In genomic region chr2:61658841-61659780, GRCh38 we compare ENCODE assay signal across 8 cellular contexts.
A peak's percentile ranks its signal among the peaks of the same experiment; 100 is the strongest.
DNase-seq lines count a peak whose midpoint lies in the region; ATAC-seq, FAIRE-seq and TF ChIP-seq lines count a peak whose summit lies in the region.

No MANE protein-coding gene starts in this region.

- H3K27ac Mint-ChIP-seq in activated naive CD4-positive, alpha-beta T cell treated with anti-CD3 and anti-CD28 coated beads, Interleukin-2, amount 50 U/mL, for 72 hours: no peak overlapping the region
- H3K27ac Mint-ChIP-seq in activated naive CD4-positive, alpha-beta T cell treated with anti-CD3 and anti-CD28 coated beads, Interleukin-2, amount 10 ng/mL, durations not matched to agents 7 days and 5 days: no peak overlapping the region

- H3K4me1 ChIP-seq in GM12878 (ENCODE audit: control insufficient read depth, insufficient read depth, low read length): no peaks in the 10 kb centered on the region

- no peaks in the 10 kb centered on the region for H3K9me3 Mint-ChIP-seq in activated naive CD4-positive, alpha-beta T cell treated with anti-CD3 and anti-CD28 coated beads, Interleukin-2, amount 50 U/mL, for 72 hours
- no peaks in the 10 kb centered on the region for H3K9me3 Mint-ChIP-seq in activated naive CD4-positive, alpha-beta T cell treated with anti-CD3 and anti-CD28 coated beads, Interleukin-2, amount 10 ng/mL, durations not matched to agents 7 days and 5 days

- FAIRE-seq in GM12878 (lab: Jason Lieb, UNC): peak; percentile 93

- H3K4me1 Mint-ChIP-seq in activated naive CD4-positive, alpha-beta T cell treated with anti-CD3 and anti-CD28 coated beads, Interleukin-2, amount 10 ng/mL, durations not matched to agents 7 days and 5 days: peaks cover 3% of the 10 kb centered on the region

- no peak for DNase-seq in activated naive CD4-positive, alpha-beta T cell treated with anti-CD3 and anti-CD28 coated beads, Interleukin-2, amount 50 U/mL, for 72 hours (ENCODE audit: low spot score in 2 of 2)
- no peak for DNase-seq in activated naive CD4-positive, alpha-beta T cell treated with anti-CD3 and anti-CD28 coated beads, Interleukin-2, amount 10 ng/mL, durations not matched to agents 7 days and 5 days
- peak; percentile 10 to 67 (median 36) for DNase-seq in NCI-H1417 (lab: John Stamatoyannopoulos, UW)
- DNase-seq in GM12878 (ENCODE audit: low read depth, low spot score): peak; percentile 27
- peak; percentile 70 for DNase-seq in kidney tubule cell (ENCODE audit: low spot score)
- no peak for DNase-seq in stimulated activated CD4-positive, alpha-beta T cell treated with anti-CD3 and anti-CD28 coated beads, Interleukin-15, amount 100 ng/mL, for 24 hours

- no peak overlapping the region for H3K9ac ChIP-seq in GM12878 (ENCODE audit: control insufficient read depth, insufficient read depth, low read length)

- no peaks in the 10 kb centered on the region for H3K27me3 ChIP-seq in GM12878 (replicated peaks in 1 of 2; ENCODE audit: control insufficient read depth in 2 of 2, insufficient read depth in 2 of 2, low read length in 1 of 2)

- peak; percentile 89 for TF ChIP-seq RAD21 in GM12878 (IDR thresholded peaks at IDR 0.05; ENCODE audit: insufficient read depth, low read depth, low read length)

- H3K27ac ChIP-seq in GM12878 (ENCODE audit: control insufficient read depth, insufficient read depth): no peak overlapping the region

- intact Hi-C loops in GM12878 (cut with micrococcal nuclease; ENCODE audit: unreplicated experiment): loop anchor here (5.0 to 10.0 kb wide), 2 partner anchors 124 to 232 kb away; partner anchors contain the start of gene XPO1

- H3K36me3 ChIP-seq in GM12878 (ENCODE audit: control insufficient read depth in 2 of 2, insufficient read depth in 2 of 2, low read length in 1 of 2): no peaks in the 10 kb centered on the region

- H3K36me3 Mint-ChIP-seq in activated naive CD4-positive, alpha-beta T cell treated with anti-CD3 and anti-CD28 coated beads, Interleukin-2, amount 50 U/mL, for 72 hours: no peaks in the 10 kb centered on the region
- no peaks in the 10 kb centered on the region for H3K36me3 Mint-ChIP-seq in activated naive CD4-positive, alpha-beta T cell treated with anti-CD3 and anti-CD28 coated beads, Interleukin-2, amount 10 ng/mL, durations not matched to agents 7 days and 5 days

- SMC1A ChIA-PET in GM12878 (lab: Charles Lee; ENCODE audit: uncharacterized antibody, unreplicated experiment): interaction anchor here (0.6 to 2.7 kb wide), 22 partner anchors 10 to 660 kb away, joined by 3 to 14 read pairs (median 3); no protein-coding TSS in a partner anchor

- TF ChIP-seq EP300 in GM12878 (IDR thresholded peaks at IDR 0.05; ENCODE audit: borderline replicate concordance in 1 of 2, control insufficient read depth in 1 of 2, low read depth in 2 of 2, low read length in 2 of 2): no peak

- peaks cover 4% of the 10 kb centered on the region for H3K27me3 Mint-ChIP-seq in activated naive CD4-positive, alpha-beta T cell treated with anti-CD3 and anti-CD28 coated beads, Interleukin-2, amount 10 ng/mL, durations not matched to agents 7 days and 5 days

- no peaks in the 10 kb centered on the region for H3K79me2 ChIP-seq in GM12878 (ENCODE audit: control insufficient read depth, insufficient read depth, low read length)

- no peak overlapping the region for H3K4me2 ChIP-seq in GM12878 (ENCODE audit: control insufficient read depth, insufficient read depth)

- no peaks in the 10 kb centered on the region for H3K9me3 ChIP-seq in GM12878 (replicated peaks; ENCODE audit: control insufficient read depth, insufficient read depth, low read length)

- no peak for TF ChIP-seq POLR2A in GM12878 (IDR thresholded peaks at IDR 0.05; ENCODE audit: low read depth, low read length)

- no peaks in the 10 kb centered on the region for H4K20me1 ChIP-seq in GM12878 (ENCODE audit: control insufficient read depth, insufficient read depth)

- RAD21 ChIA-PET in GM12878 (lab: Charles Lee; ENCODE audit: unreplicated experiment): interaction anchor here (0.7 to 4.2 kb wide), 14 partner anchors 11 to 448 kb away, joined by 3 to 26 read pairs (median 4); partner anchors contain the start of gene XPO1

- in situ Hi-C loops in GM12878 (cut with MboI): no loop called here

- H3K4me3 Mint-ChIP-seq in activated naive CD4-positive, alpha-beta T cell treated with anti-CD3 and anti-CD28 coated beads, Interleukin-2, amount 10 ng/mL, durations not matched to agents 7 days and 5 days: no peak overlapping the region

- BruUV-seq in GM12878 (replicated peaks; lab: Mats Ljungman, UMichigan): no TSS peak

- peak; percentile 43 to 58 for ATAC-seq in activated naive CD4-positive, alpha-beta T cell treated with anti-CD3 and anti-CD28 coated beads, Interleukin-2, amount 50 U/mL, for 72 hours
- ATAC-seq in GM12878: peak; percentile 98
- no peak for ATAC-seq in GM21367 (IDR thresholded peaks at IDR 0.05; ENCODE audit: unreplicated experiment)
- no peak for ATAC-seq in GM19328 (IDR thresholded peaks at IDR 0.05; ENCODE audit: unreplicated experiment)

- no peak overlapping the region for H3K4me3 ChIP-seq in GM12878

- peak overlapping the region; percentile 78 for H2AFZ ChIP-seq in GM12878 (ENCODE audit: control insufficient read depth, low read depth, low read length)

- CTCF ChIA-PET in activated naive CD4-positive, alpha-beta T cell treated with anti-CD3 and anti-CD28 coated beads, Interleukin-2, amount 10 ng/mL, durations not matched to agents 7 days and 5 days (lab: Charles Lee): interaction anchor here (0.6 to 2.0 kb wide), 8 partner anchors 11 to 233 kb away, joined by 3 to 9 read pairs (median 4); no protein-coding TSS in a partner anchor
- CTCF ChIA-PET in GM12878 (lab: Yijun Ruan, JAX): interaction anchor here (0.5 to 4.8 kb wide), 52 partner anchors 11 to 653 kb away, joined by 3 to 46 read pairs (median 3); partner anchors contain the start of gene XPO1

- peak; percentile 48 to 67 (median 60); a peak in 5 of 6 replicates for TF ChIP-seq CTCF in GM12878 (IDR thresholded peaks at IDR 0.05 in 2 of 3, conservative IDR thresholded peaks at IDR 0.05 in 1 of 3; ENCODE audit: control insufficient read depth in 2 of 3, extremely low read depth in 1 of 3, insufficient read depth in 1 of 3, low read depth in 3 of 3, low read length in 3 of 3)

- POLR2A ChIA-PET in GM12878 (lab: Charles Lee): interaction anchor here (0.7 to 1.6 kb wide), 3 partner anchors 71 to 121 kb away, joined by 3 to 5 read pairs (median 5); partner anchors contain the start of gene XPO1

- 35% methylated on average over 3 of the region's 3 CpGs for WGBS in GM12878 (ENCODE audit: insufficient coverage, insufficient replicate concordance, low lambda C conversion rate, missing lambda C conversion rate)

TF ChIP-seq in GM12878, 131 proteins besides CTCF, POLR2A, EP300 and RAD21:
- TF ChIP-seq HCFC1 (IDR thresholded peaks at IDR 0.05; ENCODE audit: low read length): no peak
- 0 out of 2 replicates have a peak, but pooled peaks have one; percentile 33 for TF ChIP-seq NR2F1 (conservative IDR thresholded peaks at IDR 0.05)
- TF ChIP-seq RUNX3 (IDR thresholded peaks at IDR 0.05; ENCODE audit: low read length): 0 out of 2 replicates have a peak, but pooled peaks have one; percentile 20
- TF ChIP-seq SKIL (IDR thresholded peaks at IDR 0.05; ENCODE audit: low read depth, poor library complexity, severe bottlenecking): peak; percentile 56
- no peak for TF ChIP-seq CHD4 (IDR thresholded peaks at IDR 0.05)
- TF ChIP-seq ZNF207 (IDR thresholded peaks at IDR 0.05; ENCODE audit: borderline replicate concordance): 0 out of 2 replicates have a peak, but pooled peaks have one; percentile 58
- TF ChIP-seq PKNOX1 (IDR thresholded peaks at IDR 0.05): peak; percentile 30; the same call in 1 of the 2 replicates
- TF ChIP-seq SMC3 (IDR thresholded peaks at IDR 0.05; ENCODE audit: borderline replicate concordance, low read length): peak; percentile 70; the same call in 1 of the 2 replicates
- TF ChIP-seq RELA (IDR thresholded peaks at IDR 0.05; ENCODE audit: borderline replicate concordance, partially characterized antibody): peak; percentile 57
- peak; percentile 72; the same call in 1 of the 2 replicates for TF ChIP-seq YY1 (IDR thresholded peaks at IDR 0.05; ENCODE audit: low read depth, low read length)

Comparison
In these comparisons a context has a peak if more than half of its experiments do, and no peak if none do; other contexts are left out.
1. ATAC-seq: peak in activated naive CD4-positive, alpha-beta T cell treated with anti-CD3 and anti-CD28 coated beads, Interleukin-2, amount 50 U/mL, for 72 hours (2 of 2) and GM12878 (single experiment); none in GM21367 (single experiment) and GM19328 (single experiment).
2. DNase-seq: peak in NCI-H1417 (3 of 3), GM12878 (single experiment) and kidney tubule cell (single experiment); none in activated naive CD4-positive, alpha-beta T cell treated with anti-CD3 and anti-CD28 coated beads, Interleukin-2, amount 50 U/mL, for 72 hours (0 of 2), activated naive CD4-positive, alpha-beta T cell treated with anti-CD3 and anti-CD28 coated beads, Interleukin-2, amount 10 ng/mL, durations not matched to agents 7 days and 5 days (single experiment) and stimulated activated CD4-positive, alpha-beta T cell treated with anti-CD3 and anti-CD28 coated beads, Interleukin-15, amount 100 ng/mL, for 24 hours (single experiment).